Comparison of ENCODE assay signal across 11 cellular contexts in genomic region chr1:220999872-221000863, GRCh38.
DNase-seq lines count a peak whose midpoint lies in the region; ATAC-seq lines count a peak whose summit lies in the region.
"Had no signal": no experiment of that assay in that cellular context is flagged by ENCODE, and none has a peak within 500 bp of the region (broad histone marks: within the 10 kb centered on the region; RNA-seq: fewer than 3 reads in every experiment).

No MANE protein-coding gene starts in this region.

- in situ Hi-C loops in KBM-7 (cut with MboI; ENCODE audit: low pct_unique_long_range_greater_than_20kb, low sequenced_read_pairs), result no loop called here

- DNase-seq in KBM-7 (peak; percentile 90), SIG-M5 treated with dmso at 0.1 percent for 504 hours (lab: John Stamatoyannopoulos, UW; ENCODE audit: unreplicated experiment) (peak; percentile 98), Right ventricle myocardium superior (peak; percentile 38), putamen (ENCODE audit: low spot score) (peak; percentile 1), middle frontal gyrus (ENCODE audit: extremely low spot score, low spot score) (no peak)
- no peak for DNase-seq in central memory CD4-positive, alpha-beta T cell
- DNase-seq: activated naive CD4-positive, alpha-beta T cell treated with Interleukin-2 at 50 U/mL for 16 hours; NCI-H2081; T-helper 2 cell had no signal

- intact Hi-C loops in Right ventricle myocardium superior (cut with DNase I), result no loop called here

- ATAC-seq in Right ventricle myocardium superior (ENCODE audit: poor library complexity) (peak; percentile 80), GM19023 (IDR thresholded peaks at IDR 0.05; ENCODE audit: unreplicated experiment) (no peak), HG02938 (IDR thresholded peaks at IDR 0.05; ENCODE audit: unreplicated experiment) (no peak)

Comparison
In these comparisons a context has a peak if more than half of its experiments do, and no peak if none do; other contexts are left out.
1. DNase-seq: peak in KBM-7 (single experiment), SIG-M5 treated with dmso at 0.1 percent for 504 hours (single experiment), Right ventricle myocardium superior (single experiment) and putamen (single experiment); none in central memory CD4-positive, alpha-beta T cell (single experiment) and middle frontal gyrus (single experiment).